19 cellular contexts compared by ENCODE assay signal in genomic region chr2:235097196-235097895, GRCh38.
DNase-seq lines count a peak whose midpoint lies in the region; TF ChIP-seq lines count a peak whose summit lies in the region.
"Had no signal": no experiment of that assay in that cellular context is flagged by ENCODE, and none has a peak within 500 bp of the region (broad histone marks: within the 10 kb centered on the region; RNA-seq: fewer than 3 reads in every experiment).

No MANE protein-coding gene starts in this region.

- peak; percentile 11 to 24 for DNase-seq in NCI-H524 (lab: John Stamatoyannopoulos, UW)
- DNase-seq in NCI-H524 treated with DMSO at 0.1 percent for 48 hours (lab: John Stamatoyannopoulos, UW), result no peak
- DNase-seq in NCI-H69 (lab: John Stamatoyannopoulos, UW), result peak; percentile 3
- no peak for DNase-seq in glutamatergic neuron
- DNase-seq in neuronal stem cell (ENCODE audit: low spot score), result no peak
- no peak for DNase-seq in amniotic stem cell (lab: John Stamatoyannopoulos, UW)
- DNase-seq in NCI-H345 (lab: John Stamatoyannopoulos, UW), result no peak
- no peak for DNase-seq in T-helper 2 cell treated with Interferon-gamma antibody and Interleukin-4, amounts not matched to agents 5 μg/mL and 100 μg/mL, for 36 hours (ENCODE audit: low spot score)
- DNase-seq: Calu3; CD8-positive, alpha-beta memory T cell; GF-D8; Karpas-422; MV-4-11; NCI-H187; NCI-H510A; RPMI8226; SHP77; SK-N-SH had no signal

- H2BK12ac ChIP-seq in neuronal stem cell (ENCODE audit: low read length), result peak overlapping the region; percentile 85

- no CpG with 5 or more reads among the region's 7 CpGs for WGBS in neuronal stem cell (ENCODE audit: extremely low coverage in 2 of 2, insufficient read length in 2 of 2, insufficient replicate concordance in 1 of 2), 2 donors

- peak overlapping the region; percentile 16 for H2AFZ ChIP-seq in neuronal stem cell (ENCODE audit: low read length)

- no peak overlapping the region for H3K18ac ChIP-seq in neuronal stem cell (ENCODE audit: low read length)

- H3K4ac ChIP-seq in neuronal stem cell (ENCODE audit: low read length), result no peak overlapping the region

- no peaks in the 10 kb centered on the region for H3K79me1 ChIP-seq in neuronal stem cell (ENCODE audit: low read depth, low read length)

- peaks cover 2% of the 10 kb centered on the region for H3K27me3 Mint-ChIP-seq in glutamatergic neuron (ENCODE audit: unreplicated experiment)
- no peaks in the 10 kb centered on the region for H3K27me3 Mint-ChIP-seq in T-helper 2 cell treated with Interferon-gamma antibody and Interleukin-4, amounts not matched to agents 5 μg/mL and 100 μg/mL, for 36 hours (ENCODE audit: low read depth)

- peak overlapping the region; percentile 0 for H3K4me3 Mint-ChIP-seq in glutamatergic neuron (ENCODE audit: unreplicated experiment)
- no peak overlapping the region for H3K4me3 Mint-ChIP-seq in T-helper 2 cell treated with Interferon-gamma antibody and Interleukin-4, amounts not matched to agents 5 μg/mL and 100 μg/mL, for 36 hours
- H3K4me3 Mint-ChIP-seq: CD8-positive, alpha-beta memory T cell had no signal

- no peaks in the 10 kb centered on the region for H3K9me3 ChIP-seq in neuronal stem cell (replicated peaks in 1 of 2; ENCODE audit: control insufficient read depth in 2 of 2, insufficient read depth in 1 of 2, low read depth in 1 of 2, low read length in 2 of 2)
- H3K9me3 ChIP-seq: SK-N-SH had no signal

- peaks cover 26% of the 10 kb centered on the region for H3K4me1 Mint-ChIP-seq in glutamatergic neuron (ENCODE audit: low read depth, unreplicated experiment)
- no peaks in the 10 kb centered on the region for H3K4me1 Mint-ChIP-seq in T-helper 2 cell treated with Interferon-gamma antibody and Interleukin-4, amounts not matched to agents 5 μg/mL and 100 μg/mL, for 36 hours (ENCODE audit: low read depth)
- H3K4me1 Mint-ChIP-seq: CD8-positive, alpha-beta memory T cell had no signal

- no peak for TF ChIP-seq CTCF in glutamatergic neuron (IDR thresholded peaks at IDR 0.05; ENCODE audit: partially characterized antibody, unreplicated experiment)

- H3K36me3 ChIP-seq in neuronal stem cell (replicated peaks in 1 of 2; ENCODE audit: control insufficient read depth in 2 of 2, insufficient read depth in 2 of 2, low read length in 2 of 2), result no peaks in the 10 kb centered on the region

- H3K14ac ChIP-seq in neuronal stem cell (ENCODE audit: low read length), result no peak overlapping the region

- H4K8ac ChIP-seq in neuronal stem cell (ENCODE audit: low read depth, low read length), result no peak overlapping the region

- no peak overlapping the region for H3K4me3 ChIP-seq in neuronal stem cell (ENCODE audit: low read length in 2 of 2)

- H3K27me3 ChIP-seq in neuronal stem cell (ENCODE audit: control insufficient read depth in 3 of 3, insufficient read depth in 3 of 3, low read depth in 1 of 3, low read length in 3 of 3), result no peaks in the 10 kb centered on the region

- H2BK5ac ChIP-seq in neuronal stem cell (ENCODE audit: low read length), result no peak overlapping the region

- H2AK5ac ChIP-seq in neuronal stem cell (ENCODE audit: low read depth, low read length), result no peak overlapping the region

- no peaks in the 10 kb centered on the region for H3K36me3 Mint-ChIP-seq in glutamatergic neuron (ENCODE audit: unreplicated experiment)
- no peaks in the 10 kb centered on the region for H3K36me3 Mint-ChIP-seq in T-helper 2 cell treated with Interferon-gamma antibody and Interleukin-4, amounts not matched to agents 5 μg/mL and 100 μg/mL, for 36 hours (ENCODE audit: low read depth)

- no peak overlapping the region for H4K91ac ChIP-seq in neuronal stem cell (ENCODE audit: low read depth, low read length, poor library complexity)

- no peak overlapping the region for H2BK15ac ChIP-seq in neuronal stem cell (ENCODE audit: low read length)

- H3K27ac ChIP-seq in neuronal stem cell (replicated peaks; ENCODE audit: low read length), result no peak overlapping the region
- H3K27ac ChIP-seq: C4-2B had no signal

- H3K27ac Mint-ChIP-seq in glutamatergic neuron (ENCODE audit: unreplicated experiment), result no peak overlapping the region
- H3K27ac Mint-ChIP-seq in T-helper 2 cell treated with Interferon-gamma antibody and Interleukin-4, amounts not matched to agents 5 μg/mL and 100 μg/mL, for 36 hours, result no peak overlapping the region
- H3K27ac Mint-ChIP-seq: CD8-positive, alpha-beta memory T cell had no signal

- no peak overlapping the region for H2BK120ac ChIP-seq in neuronal stem cell (ENCODE audit: low read depth, low read length)

- H3K23ac ChIP-seq in neuronal stem cell (ENCODE audit: low read depth, low read length, poor library complexity), result no peak overlapping the region

- no peak overlapping the region for H3K9ac ChIP-seq in neuronal stem cell (ENCODE audit: low read depth, low read length, poor library complexity)
- H3K9ac ChIP-seq: SK-N-SH had no signal

- no peak overlapping the region for H3K4me2 ChIP-seq in neuronal stem cell (ENCODE audit: insufficient read depth, low read length, poor library complexity, severe bottlenecking)
- H3K4me2 ChIP-seq: SK-N-SH had no signal

- peaks cover 2% of the 10 kb centered on the region for H3K9me3 Mint-ChIP-seq in glutamatergic neuron (ENCODE audit: unreplicated experiment)
- no peaks in the 10 kb centered on the region for H3K9me3 Mint-ChIP-seq in T-helper 2 cell treated with Interferon-gamma antibody and Interleukin-4, amounts not matched to agents 5 μg/mL and 100 μg/mL, for 36 hours
- H3K9me3 Mint-ChIP-seq: CD8-positive, alpha-beta memory T cell had no signal

- H3K4me1 ChIP-seq in neuronal stem cell (ENCODE audit: control insufficient read depth in 2 of 2, insufficient read depth in 1 of 2, low read depth in 1 of 2, low read length in 2 of 2), result peaks cover 0 to 3% of the 10 kb centered on the region in 2 donors

Comparison
In these comparisons a context has a peak if more than half of its experiments do, and no peak if none do; other contexts are left out.
1. DNase-seq: peak in NCI-H524 (2 of 2) and NCI-H69 (single experiment); none in NCI-H524 treated with DMSO at 0.1 percent for 48 hours (single experiment), glutamatergic neuron (single experiment), neuronal stem cell (single experiment), amniotic stem cell (single experiment), NCI-H345 (single experiment) and T-helper 2 cell treated with Interferon-gamma antibody and Interleukin-4, amounts not matched to agents 5 μg/mL and 100 μg/mL, for 36 hours (single experiment).